In the genomic region with DNA sequence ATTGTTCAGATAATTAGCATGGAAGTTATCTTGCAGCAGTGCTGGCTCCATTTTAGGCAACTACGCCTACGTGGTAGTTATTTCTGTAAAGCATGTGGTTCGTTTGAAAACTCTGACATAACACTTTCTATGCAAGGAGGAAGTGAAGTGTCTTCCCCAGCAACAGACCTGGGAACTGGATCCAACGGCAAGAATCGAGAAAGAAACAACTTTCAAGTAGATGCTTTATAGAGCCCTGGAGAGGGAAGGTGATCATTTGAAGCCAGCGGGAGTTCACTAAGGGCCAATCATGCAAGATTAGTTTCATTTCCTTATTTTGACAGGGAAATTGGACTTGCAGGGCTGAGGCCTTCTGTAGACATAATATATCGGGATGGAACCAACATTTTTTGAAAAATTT, we compare ENCODE assay signal across 26 cellular contexts.
DNase-seq lines count a peak whose midpoint lies in the region; ATAC-seq, FAIRE-seq and TF ChIP-seq lines count a peak whose summit lies in the region.
"Had no signal": no experiment of that assay in that cellular context is flagged by ENCODE, and none has a peak within 500 bp of the region (broad histone marks: within the 10 kb centered on the region; RNA-seq: fewer than 3 reads in every experiment).

No MANE protein-coding gene starts in this region.

- intact Hi-C loops in right lobe of liver (cut with DNase I) (no loop called here), HepG2 (cut with micrococcal nuclease; ENCODE audit: unreplicated experiment) (no loop called here), GM12878 (cut with micrococcal nuclease; ENCODE audit: unreplicated experiment) (no loop called here), posterior vena cava (cut with DNase I) (loop anchor here in 1 of 2 donors (10.0 kb wide), 1 partner anchor 213 kb away; no protein-coding TSS in a partner anchor)

- BruUV-seq in HepG2 (replicated peaks; lab: Mats Ljungman, UMichigan) (no TSS peak), GM12878 (replicated peaks; lab: Mats Ljungman, UMichigan) (no TSS peak)

- H3K9me3 ChIP-seq in right lobe of liver (no peaks in the 10 kb centered on the region), HepG2 (ENCODE audit: low read length) (no peaks in the 10 kb centered on the region), GM12878 (replicated peaks; ENCODE audit: control insufficient read depth, insufficient read depth, low read length) (no peaks in the 10 kb centered on the region), GM23248 (ENCODE audit: low read depth) (no peaks in the 10 kb centered on the region)
- H3K9me3 ChIP-seq: prostate gland had no signal

- DNase-seq in right lobe of liver (no peak), HepG2 (ENCODE audit: low spot score) (no peak), GM12878 (ENCODE audit: low read depth, low spot score) (no peak), mucosa of gallbladder (ENCODE audit: low spot score) (peak; percentile 15), GM23248 (no peak), dermis blood vessel endothelial cell (no peak), posterior vena cava (ENCODE audit: low spot score) (no peak)
- DNase-seq: ACHN; activated naive CD4-positive, alpha-beta T cell treated with Interleukin-2 at 50 U/mL for 16 hours; activated T-cell treated with anti-CD3 and anti-CD28 coated beads for 4 hours; aorta; CD8-positive, alpha-beta memory T cell; DND-41; foreskin fibroblast; naive B cell; NCI-H2029; NCI-H526; PC-3; stimulated activated CD4-positive, alpha-beta T cell treated with anti-CD3 and anti-CD28 coated beads, Interleukin-15, amount 100 ng/mL, for 24 hours; stimulated activated naive CD4-positive, alpha-beta T cell treated with Interleukin-2 at 50 U/mL for 16 hours had no signal

- in situ Hi-C loops in HepG2 (cut with HindIII; ENCODE audit: extremely low pct_ligation_motif_present, low pct_unique_long_range_greater_than_20kb) (no loop called here), GM12878 (cut with MboI) (no loop called here), GM23248 (cut with MboI) (no loop called here)

- RAD21 ChIA-PET in GM12878 (lab: Charles Lee; ENCODE audit: unreplicated experiment), result no interaction called here

- TF ChIP-seq EP300 in HepG2 (IDR thresholded peaks at IDR 0.05; ENCODE audit: low read depth in 2 of 2, low read length in 2 of 2) (no peak), HepG2 (CRISPR knock-in tag; IDR thresholded peaks at IDR 0.05; ENCODE audit: borderline replicate concordance) (no peak), GM12878 (IDR thresholded peaks at IDR 0.05; ENCODE audit: borderline replicate concordance in 1 of 2, control insufficient read depth in 1 of 2, low read depth in 2 of 2, low read length in 2 of 2) (no peak)

- CTCF ChIA-PET in HepG2 (lab: Yijun Ruan, JAX; ENCODE audit: low intra/inter-chr PET ratio, low total read pairs), result no interaction called here
- CTCF ChIA-PET in GM12878 (lab: Yijun Ruan, JAX), result no interaction called here

- H3K27ac ChIP-seq in right lobe of liver, result no peak overlapping the region
- no peak overlapping the region for H3K27ac ChIP-seq in HepG2 (ENCODE audit: extremely low read length, insufficient read depth, low read length)
- no peak overlapping the region for H3K27ac ChIP-seq in GM12878 (ENCODE audit: control insufficient read depth, insufficient read depth)
- no peak overlapping the region for H3K27ac ChIP-seq in GM23248
- H3K27ac ChIP-seq: prostate gland, SK-N-MC had no signal

- H3K4me3 ChIP-seq in right lobe of liver, result no peak overlapping the region
- H3K4me3 ChIP-seq in HepG2 (replicated peaks in 1 of 3; ENCODE audit: insufficient read depth in 1 of 3, low read depth in 2 of 3, low read length in 3 of 3), result no peak overlapping the region
- H3K4me3 ChIP-seq in GM12878, result no peak overlapping the region
- no peak overlapping the region for H3K4me3 ChIP-seq in GM23248
- H3K4me3 ChIP-seq: prostate gland, SK-N-MC had no signal

- no peaks in the 10 kb centered on the region for H3K9me2 ChIP-seq in GM23248 (ENCODE audit: insufficient read depth)

- SMC1A ChIA-PET in GM12878 (lab: Charles Lee; ENCODE audit: uncharacterized antibody, unreplicated experiment), result no interaction called here

- H3K4me2 ChIP-seq in HepG2 (ENCODE audit: low read depth, low read length) (no peak overlapping the region), GM12878 (ENCODE audit: control insufficient read depth, insufficient read depth) (no peak overlapping the region), GM23248 (ENCODE audit: unreplicated experiment) (no peak overlapping the region)

- no peaks in the 10 kb centered on the region for H3F3A ChIP-seq in GM23248 (ENCODE audit: insufficient read depth)

- TF ChIP-seq RAD21 in HepG2 (CRISPR knock-in tag; IDR thresholded peaks at IDR 0.05) (no peak), GM12878 (IDR thresholded peaks at IDR 0.05; ENCODE audit: insufficient read depth, low read depth, low read length) (no peak)

- POLR2A ChIA-PET in HepG2 (lab: Yijun Ruan, JAX) (no interaction called here), GM12878 (lab: Charles Lee) (no interaction called here)

- H3K27me3 ChIP-seq in right lobe of liver, result no peaks in the 10 kb centered on the region
- peaks cover 0 to 3% of the 10 kb centered on the region in 2 experiments; a peak in 1 of 5 replicates for H3K27me3 ChIP-seq in HepG2 (ENCODE audit: control insufficient read depth in 1 of 2, insufficient read depth in 2 of 2, low read length in 2 of 2)
- no peaks in the 10 kb centered on the region; a peak in 1 of 4 replicates for H3K27me3 ChIP-seq in GM12878 (replicated peaks in 1 of 2; ENCODE audit: control insufficient read depth in 2 of 2, insufficient read depth in 2 of 2, low read length in 1 of 2)
- peaks cover 8% of the 10 kb centered on the region; the same call in 1 of the 2 replicates for H3K27me3 ChIP-seq in GM23248 (replicated peaks; ENCODE audit: insufficient read depth)

- H3K4me1 ChIP-seq in right lobe of liver, result no peaks in the 10 kb centered on the region
- H3K4me1 ChIP-seq in HepG2 (ENCODE audit: insufficient read depth, low read length), result no peaks in the 10 kb centered on the region
- no peaks in the 10 kb centered on the region for H3K4me1 ChIP-seq in GM12878 (ENCODE audit: control insufficient read depth, insufficient read depth, low read length)
- H3K4me1 ChIP-seq in GM23248 (ENCODE audit: insufficient read depth), result 0 out of 2 replicates have a peak, but pooled peaks cover 3% of the 10 kb centered on the region
- H3K4me1 ChIP-seq: prostate gland had no signal

- H3K79me2 ChIP-seq in HepG2 (ENCODE audit: insufficient read depth, low read length) (no peaks in the 10 kb centered on the region), GM12878 (ENCODE audit: control insufficient read depth, insufficient read depth, low read length) (no peaks in the 10 kb centered on the region), GM23248 (ENCODE audit: insufficient read depth) (no peaks in the 10 kb centered on the region)

- H2AFZ ChIP-seq in HepG2 (ENCODE audit: low read length) (no peak overlapping the region), GM12878 (ENCODE audit: control insufficient read depth, low read depth, low read length) (no peak overlapping the region), GM23248 (no peak overlapping the region)

- 76% methylated on average over 7 of the region's 7 CpGs for WGBS in right lobe of liver (ENCODE audit: insufficient coverage, low coverage, low lambda C conversion rate, missing lambda C conversion rate)
- 37% methylated on average over 7 of the region's 7 CpGs for WGBS in HepG2 (ENCODE audit: low lambda C conversion rate)
- 38% methylated on average over 7 of the region's 7 CpGs for WGBS in GM12878 (ENCODE audit: insufficient coverage, insufficient replicate concordance, low lambda C conversion rate, missing lambda C conversion rate)
- 90 to 94% methylated on average over 7 of the region's 7 CpGs for WGBS in GM23248 (ENCODE audit: low coverage in 1 of 2, low lambda C conversion rate in 2 of 2, missing lambda C conversion rate in 2 of 2), 2 experiments

- FAIRE-seq in HepG2 (lab: Jason Lieb, UNC), result no peak
- FAIRE-seq in GM12878 (lab: Jason Lieb, UNC), result no peak
- FAIRE-seq: endothelial cell of umbilical vein, GM19239 had no signal

- no peaks in the 10 kb centered on the region for H3K36me3 ChIP-seq in right lobe of liver
- H3K36me3 ChIP-seq in HepG2 (replicated peaks in 1 of 2; ENCODE audit: control insufficient read depth in 1 of 2, insufficient read depth in 2 of 2, low read length in 2 of 2), result no peaks in the 10 kb centered on the region
- H3K36me3 ChIP-seq in GM12878 (ENCODE audit: control insufficient read depth in 2 of 2, insufficient read depth in 2 of 2, low read length in 1 of 2), result no peaks in the 10 kb centered on the region; a peak in 1 of 4 replicates
- no peaks in the 10 kb centered on the region for H3K36me3 ChIP-seq in GM23248 (ENCODE audit: low read depth)
- H3K36me3 ChIP-seq: prostate gland had no signal

- H3K9ac ChIP-seq in HepG2 (ENCODE audit: insufficient read depth, low read depth, low read length) (no peak overlapping the region), GM12878 (ENCODE audit: control insufficient read depth, insufficient read depth, low read length) (no peak overlapping the region), GM23248 (no peak overlapping the region)

- no peak for TF ChIP-seq CTCF in right lobe of liver (IDR thresholded peaks at IDR 0.05)
- no peak for TF ChIP-seq CTCF in HepG2 (CRISPR knock-in tag; IDR thresholded peaks at IDR 0.05)
- no peak for TF ChIP-seq CTCF in GM12878 (IDR thresholded peaks at IDR 0.05 in 2 of 3, conservative IDR thresholded peaks at IDR 0.05 in 1 of 3; ENCODE audit: control insufficient read depth in 2 of 3, extremely low read depth in 1 of 3, insufficient read depth in 1 of 3, low read depth in 3 of 3, low read length in 3 of 3)

- TF ChIP-seq POLR2A in right lobe of liver (IDR thresholded peaks at IDR 0.05), result no peak
- no peak for TF ChIP-seq POLR2A in HepG2 (IDR thresholded peaks at IDR 0.05; ENCODE audit: insufficient read depth in 1 of 2, low read depth in 2 of 2, low read length in 2 of 2)
- no peak for TF ChIP-seq POLR2A in GM12878 (IDR thresholded peaks at IDR 0.05; ENCODE audit: low read depth, low read length)

- peak in 3 of 4 donors; percentile 25 to 65 (median 61) for ATAC-seq in right lobe of liver
- no peak for ATAC-seq in HepG2
- ATAC-seq in GM12878, result no peak
- no peak for ATAC-seq in HG02588 (IDR thresholded peaks at IDR 0.05; ENCODE audit: unreplicated experiment)
- ATAC-seq: HCT116, PC-3 had no signal

- no peaks in the 10 kb centered on the region for H4K20me1 ChIP-seq in HepG2 (ENCODE audit: insufficient read depth, low read length)
- no peaks in the 10 kb centered on the region for H4K20me1 ChIP-seq in GM12878 (ENCODE audit: control insufficient read depth, insufficient read depth)
- no peaks in the 10 kb centered on the region for H4K20me1 ChIP-seq in GM23248 (ENCODE audit: insufficient read depth)

TF ChIP-seq in HepG2, 621 proteins besides CTCF, POLR2A, EP300 and RAD21 (continues in another document):
- no peak for TF ChIP-seq DDIT3 (CRISPR knock-in tag; IDR thresholded peaks at IDR 0.05)

TF ChIP-seq in GM12878, 131 proteins besides CTCF, POLR2A, EP300 and RAD21 (continues in another document):
- peak; percentile 80; the same call in 1 of the 2 replicates for TF ChIP-seq SPI1 (IDR thresholded peaks at IDR 0.05; ENCODE audit: borderline replicate concordance, insufficient read depth, low read depth, low read length)
- TF ChIP-seq BCL11A (IDR thresholded peaks at IDR 0.05; ENCODE audit: low read depth, low read length), result no peak
- peak; percentile 29; the same call in 1 of the 2 replicates for TF ChIP-seq RUNX3 (IDR thresholded peaks at IDR 0.05; ENCODE audit: low read length)
- no peak for TF ChIP-seq POLR2AphosphoS5 (IDR thresholded peaks at IDR 0.05; ENCODE audit: low read length)

Comparison
In these comparisons a context has a peak if more than half of its experiments do, and no peak if none do; other contexts are left out.
1. ATAC-seq: peak in right lobe of liver (3 of 4); none in HepG2 (single experiment), GM12878 (single experiment) and HG02588 (single experiment).